7 cellular contexts compared by ENCODE assay signal in genomic region chr11:8959546-8960166, GRCh38. TPM values are rescaled to one million over a fixed set of nuclear protein-coding genes. Genes with fewer than 3 reads are reported as not detected.
DNase-seq lines count a peak whose midpoint lies in the region; ATAC-seq and TF ChIP-seq lines count a peak whose summit lies in the region.

No MANE protein-coding gene starts in this region.

- H3K9me3 ChIP-seq in DND-41 (ENCODE audit: insufficient read depth, low read length, severe bottlenecking) (no peaks in the 10 kb centered on the region), suprapubic skin (no peaks in the 10 kb centered on the region)

- H2AFZ ChIP-seq in DND-41 (ENCODE audit: low read depth, low read length), result no peak overlapping the region

- no peaks in the 10 kb centered on the region for H3K27me3 ChIP-seq in DND-41 (ENCODE audit: insufficient read depth, low read length, poor library complexity)
- H3K27me3 ChIP-seq in suprapubic skin, result no peaks in the 10 kb centered on the region

- no peak for TF ChIP-seq EP300 in suprapubic skin (IDR thresholded peaks at IDR 0.05)

- H3K4me3 ChIP-seq in DND-41 (ENCODE audit: low read depth in 1 of 2, low read length in 2 of 2) (no peak overlapping the region), suprapubic skin (no peak overlapping the region)

- 28% methylated on average over 2 of the region's 2 CpGs for WGBS in suprapubic skin

- H3K4me2 ChIP-seq in DND-41 (ENCODE audit: insufficient read depth, low read length), result no peak overlapping the region

- DNase-seq in DND-41 (peak; percentile 34), GM19238 (ENCODE audit: insufficient read length, low spot score) (peak; percentile 49), HPDE6-E6E7 (ENCODE audit: extremely low spot score) (peak; percentile 67), OCI-M1 (lab: John Stamatoyannopoulos, UW) (peak; percentile 87), brain pericyte (ENCODE audit: low read depth, low spot score) (peak; percentile 71), left kidney (ENCODE audit: low read depth, low spot score) (peak; percentile 89), suprapubic skin (ENCODE audit: low spot score in 2 of 2) (no peak)

- peaks cover 38% of the 10 kb centered on the region for H3K79me2 ChIP-seq in DND-41 (ENCODE audit: insufficient read depth, low read length)

- H3K4me1 ChIP-seq in DND-41 (ENCODE audit: insufficient read depth, low read length), result peaks cover 16% of the 10 kb centered on the region
- peaks cover 29% of the 10 kb centered on the region for H3K4me1 ChIP-seq in suprapubic skin

- H3K36me3 ChIP-seq in DND-41 (ENCODE audit: insufficient read depth, low read length) (peaks cover 10% of the 10 kb centered on the region), suprapubic skin (peaks cover 17% of the 10 kb centered on the region)

- H3K9ac ChIP-seq in DND-41 (ENCODE audit: low read depth, low read length), result no peak overlapping the region

- peaks cover 4% of the 10 kb centered on the region for H4K20me1 ChIP-seq in DND-41 (ENCODE audit: insufficient read depth, low read length)

- no peak for ATAC-seq in DND-41 (ENCODE audit: insufficient read depth, low read depth)

- peak; percentile 75 for TF ChIP-seq CTCF in DND-41 (IDR thresholded peaks at IDR 0.05; ENCODE audit: borderline replicate concordance, extremely low read depth, low read length, poor library complexity, severe bottlenecking)
- TF ChIP-seq CTCF in suprapubic skin (IDR thresholded peaks at IDR 0.05), result peak; percentile 18 to 53

- no peak for TF ChIP-seq POLR2A in suprapubic skin (IDR thresholded peaks at IDR 0.05)

- no peak overlapping the region for H3K27ac ChIP-seq in DND-41 (ENCODE audit: low read length)
- no peak overlapping the region for H3K27ac ChIP-seq in suprapubic skin

RNA-seq across cellular contexts. Expression of gene TMEM9B, which starts 4.6 kb away (rescaled TPM):
- 10 to 100 TPM; 27.4 to 63.9 (median 45.5) TPM for total RNA-seq in suprapubic skin

RNA-seq across cellular contexts. Expression of gene ASCL3, which starts 16.8 kb away (rescaled TPM):
- total RNA-seq in suprapubic skin, result not detected

RNA-seq across cellular contexts. Expression of gene C11orf16, which starts 26.9 kb away (rescaled TPM):
- total RNA-seq in suprapubic skin, result not detected

RNA-seq across cellular contexts. Expression of gene NRIP3, which starts 44.1 kb away (rescaled TPM):
- 1 to 10 TPM in 1 of 4 donors, under 1 TPM in 3; 0.23 to 2.7 (median 0.89) TPM for total RNA-seq in suprapubic skin

RNA-seq across cellular contexts. Expression of gene AKIP1, which starts 48.7 kb away (rescaled TPM):
- 10 to 100 TPM in 2 of 4 donors, 1 to 10 TPM in 2; 4.6 to 15.7 (median 11.3) TPM for total RNA-seq in suprapubic skin

Comparison
In these comparisons a context has a peak if more than half of its experiments do, and no peak if none do; other contexts are left out.
1. DNase-seq: peak in DND-41 (single experiment), GM19238 (single experiment), HPDE6-E6E7 (single experiment), OCI-M1 (single experiment), brain pericyte (single experiment) and left kidney (single experiment); none in suprapubic skin (0 of 2).